ENCODE assay signal across 9 cellular contexts in the genomic region with DNA sequence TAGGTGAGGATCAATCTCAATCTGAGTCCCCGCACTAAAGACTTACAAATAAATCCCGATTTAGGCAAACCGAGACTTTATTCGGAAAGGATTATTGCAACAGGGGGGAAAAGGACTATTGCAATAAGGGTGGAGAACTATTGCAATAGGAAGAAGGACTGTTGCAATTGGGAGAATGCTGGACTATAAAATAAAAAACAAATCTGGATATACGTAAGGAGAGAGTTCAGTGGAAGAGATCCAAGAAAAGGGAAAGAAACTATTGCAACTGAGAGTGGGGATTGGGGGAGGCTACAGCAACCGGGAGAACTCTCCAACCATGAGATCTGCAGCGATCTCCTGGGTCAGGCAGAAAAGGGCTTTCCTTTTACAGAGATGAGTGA. TPM values are rescaled to one million over a fixed set of nuclear protein-coding genes. Genes with fewer than 3 reads are reported as not detected.
DNase-seq lines count a peak whose midpoint lies in the region; ATAC-seq and TF ChIP-seq lines count a peak whose summit lies in the region.
"Had no signal": no experiment of that assay in that cellular context is flagged by ENCODE, and none has a peak within 500 bp of the region (broad histone marks: within the 10 kb centered on the region; RNA-seq: fewer than 3 reads in every experiment).

No MANE protein-coding gene starts in this region.

- peak overlapping the region; percentile 87 for H3K4me3 ChIP-seq in BJ (ENCODE audit: low read depth, low read length)
- peak overlapping the region; percentile 85 for H3K4me3 ChIP-seq in HUES64 (ENCODE audit: low read length)
- H3K4me3 ChIP-seq in coronary artery, result peak overlapping the region; percentile 92

- CTCF ChIA-PET in BJ (lab: Yijun Ruan, JAX), result interaction anchor here (2.8 kb wide), 1 partner anchor 12 kb away, joined by 11 read pairs; a partner anchor contains a TSS

- no peaks in the 10 kb centered on the region for H3K9me3 Mint-ChIP-seq in neural crest cell

- H3K9me3 ChIP-seq in HUES64 (ENCODE audit: insufficient read depth, low read depth, low read length), result no peaks in the 10 kb centered on the region
- H3K9me3 ChIP-seq: SJCRH30 had no signal

- H3K36me3 Mint-ChIP-seq in neural crest cell (ENCODE audit: low read depth), result peaks cover 8% of the 10 kb centered on the region

- no peak for DNase-seq in BJ (ENCODE audit: low read depth)
- DNase-seq in coronary artery (ENCODE audit: low spot score), result no peak
- DNase-seq in neural crest cell (ENCODE audit: low read depth, low spot score), result no peak
- DNase-seq in sciatic nerve (ENCODE audit: low spot score), result no peak
- no peak for DNase-seq in NCI-H1417 (lab: John Stamatoyannopoulos, UW)

- POLR2A ChIA-PET in BJ (lab: Charles Lee), result no interaction called here

- H3K4me3 Mint-ChIP-seq in neural crest cell, result peak overlapping the region; percentile 90

- no peaks in the 10 kb centered on the region for H3K27me3 Mint-ChIP-seq in neural crest cell (ENCODE audit: low read depth)

- TF ChIP-seq CTCF in BJ (IDR thresholded peaks at IDR 0.05; ENCODE audit: insufficient read depth, low read depth, low read length), result no peak
- TF ChIP-seq CTCF in coronary artery (IDR thresholded peaks at IDR 0.05), result no peak
- TF ChIP-seq CTCF in neural crest cell (conservative IDR thresholded peaks at IDR 0.05), result no peak

- WGBS in HUES64, result 81% methylated on average over 7 of the region's 7 CpGs

- peaks cover 33% of the 10 kb centered on the region for H3K4me1 Mint-ChIP-seq in neural crest cell

- H3K36me3 ChIP-seq in BJ (ENCODE audit: control insufficient read depth, insufficient read depth, low read length) (no peaks in the 10 kb centered on the region), HUES64 (ENCODE audit: insufficient read depth, low read length) (no peaks in the 10 kb centered on the region)

- ATAC-seq in sciatic nerve, result no peak
- no peak for ATAC-seq in HG02588 (IDR thresholded peaks at IDR 0.05; ENCODE audit: unreplicated experiment)
- no peak for ATAC-seq in GM18907 (IDR thresholded peaks at IDR 0.05; ENCODE audit: unreplicated experiment)

- H3K27me3 ChIP-seq in BJ (ENCODE audit: control insufficient read depth, insufficient read depth, low read length) (no peaks in the 10 kb centered on the region), HUES64 (ENCODE audit: insufficient read depth, low read length) (no peaks in the 10 kb centered on the region)
- H3K27me3 ChIP-seq: SJCRH30 had no signal

- H3K27ac Mint-ChIP-seq in neural crest cell (ENCODE audit: unreplicated experiment), result peak overlapping the region; percentile 99

- intact Hi-C loops in sciatic nerve (cut with DNase I), result no loop called here

- H3K27ac ChIP-seq in HUES64 (ENCODE audit: low read depth, low read length), result no peak overlapping the region
- peak overlapping the region in 1 of 2 donors; percentile 57 for H3K27ac ChIP-seq in coronary artery

- peaks cover 8% of the 10 kb centered on the region; the same call in 1 of the 2 replicates for H3K4me1 ChIP-seq in HUES64 (ENCODE audit: insufficient read depth, low read length)

- peak overlapping the region; percentile 90; the same call in 1 of the 2 replicates for H3K9ac ChIP-seq in HUES64 (ENCODE audit: low read depth, low read length)

RNA-seq across cellular contexts. Expression of a gene that starts 1.2 kb away (rescaled TPM):
- polyA plus RNA-seq in BJ (2011; rRNA removed), result 5.8 and 7.9 TPM in 2 replicates
- polyA minus RNA-seq in BJ (2011; rRNA and poly(A)+ RNA removed), result 2.0 and 2.6 TPM in 2 replicates
- 13.4 TPM for polyA plus RNA-seq in HUES64 (2013, experiment 1 of 2)
- polyA plus RNA-seq in HUES64 (2013, experiment 2 of 2), result 15.8 TPM
- total RNA-seq in neural crest cell (29.8 and 31.1 TPM in 2 replicates), sciatic nerve (30.3 TPM)

RNA-seq across cellular contexts. Expression of a gene that starts 12.1 kb away (rescaled TPM):
- polyA plus RNA-seq in BJ (2011; rRNA removed), result 1.5 and 2.9 TPM in 2 replicates
- polyA minus RNA-seq in BJ (2011; rRNA and poly(A)+ RNA removed), result 6.1 and 7.0 TPM in 2 replicates
- polyA plus RNA-seq in HUES64 (2013, experiment 1 of 2), result 5.9 TPM
- 6.7 TPM for polyA plus RNA-seq in HUES64 (2013, experiment 2 of 2)
- total RNA-seq in neural crest cell, result 29.4 and 32.9 TPM in 2 replicates
- 42.2 TPM for total RNA-seq in sciatic nerve
